In the genomic region with DNA sequence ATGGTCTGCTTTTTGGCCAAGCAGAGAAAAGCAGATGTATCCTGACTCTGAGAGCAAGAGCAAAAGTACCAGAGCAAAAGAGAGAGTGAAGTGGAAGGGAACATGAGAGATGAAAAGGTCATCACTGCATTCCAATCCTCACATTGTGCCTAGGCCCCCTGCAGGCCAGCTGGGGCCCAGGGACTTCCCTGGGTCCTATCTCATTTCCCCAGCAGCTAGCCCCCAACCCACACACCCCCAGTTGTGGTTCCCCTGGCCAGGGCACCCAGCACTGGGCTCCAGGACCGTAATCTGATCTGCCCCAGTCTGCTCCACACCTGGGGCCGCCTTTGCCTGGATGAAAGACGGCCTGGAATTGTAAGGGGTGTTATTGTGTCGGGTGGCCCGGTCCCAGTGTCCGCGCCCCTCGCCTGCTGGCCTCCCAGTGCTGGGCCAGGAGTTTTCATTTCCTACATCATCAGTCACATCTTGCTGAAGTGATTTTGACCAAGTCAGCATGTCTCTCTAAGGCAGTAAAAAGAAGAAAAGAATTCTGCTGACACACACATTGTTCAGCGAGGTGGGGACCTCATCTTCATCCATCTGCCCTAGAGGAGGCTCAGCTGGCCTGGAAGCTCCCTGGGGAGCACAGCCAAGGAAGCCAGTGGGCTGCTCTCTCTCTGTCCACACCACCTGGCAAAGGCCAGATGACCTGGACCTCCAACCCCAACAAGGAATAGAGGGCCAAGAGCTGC, we compare ENCODE assay signal across 28 cellular contexts. TPM values are rescaled to one million over a fixed set of nuclear protein-coding genes. Genes with fewer than 3 reads are reported as not detected.
A peak's percentile ranks its signal among the peaks of the same experiment; 100 is the strongest.
DNase-seq lines count a peak whose midpoint lies in the region; ATAC-seq and TF ChIP-seq lines count a peak whose summit lies in the region.
"Had no signal": no experiment of that assay in that cellular context is flagged by ENCODE, and none has a peak within 500 bp of the region (broad histone marks: within the 10 kb centered on the region; RNA-seq: fewer than 3 reads in every experiment).

No MANE protein-coding gene starts in this region.

- H3K27me3 ChIP-seq in DOHH2 (ENCODE audit: control insufficient read depth, low read length) (no peaks in the 10 kb centered on the region), Loucy (ENCODE audit: insufficient read depth, low read length, poor library complexity, severe bottlenecking) (no peaks in the 10 kb centered on the region), ectodermal cell (ENCODE audit: control insufficient read depth, insufficient read depth, low read length, poor library complexity, severe bottlenecking) (peaks cover 45% of the 10 kb centered on the region), neural progenitor cell (peaks cover 42% of the 10 kb centered on the region)
- H3K27me3 ChIP-seq: SJCRH30, thyroid gland had no signal

- H3F3A ChIP-seq in DOHH2 (ENCODE audit: control insufficient read depth, insufficient read depth) (peaks cover 38% of the 10 kb centered on the region), Loucy (ENCODE audit: low read depth) (no peaks in the 10 kb centered on the region), neural progenitor cell (ENCODE audit: low read depth) (peaks cover 18% of the 10 kb centered on the region)

- H3K36me3 ChIP-seq in DOHH2 (ENCODE audit: control insufficient read depth, low read length) (peaks cover 30% of the 10 kb centered on the region), Loucy (ENCODE audit: insufficient read depth, low read length) (no peaks in the 10 kb centered on the region), ectodermal cell (ENCODE audit: control insufficient read depth, insufficient read depth, low read length) (no peaks in the 10 kb centered on the region), neural progenitor cell (no peaks in the 10 kb centered on the region)
- H3K36me3 ChIP-seq: sigmoid colon, SJCRH30, thyroid gland had no signal

- H3K36me3 Mint-ChIP-seq in neural progenitor cell = no peaks in the 10 kb centered on the region
- H3K36me3 Mint-ChIP-seq: activated naive CD4-positive, alpha-beta T cell treated with anti-CD3 and anti-CD28 coated beads, Interleukin-2, amount 50 U/mL, for 24 hours; T-cell had no signal

- H3K4me2 ChIP-seq in DOHH2 (ENCODE audit: low read length) (peak overlapping the region; percentile 96), Loucy (ENCODE audit: low read depth, low read length, poor library complexity, severe bottlenecking) (no peak overlapping the region), neural progenitor cell (peak overlapping the region; percentile 41)

- H3K27ac Mint-ChIP-seq in neural progenitor cell = peak overlapping the region; percentile 31
- H3K27ac Mint-ChIP-seq: activated CD4-positive, alpha-beta T cell treated with anti-CD3 and anti-CD28 coated beads, Interleukin-2, amount 10 ng/mL, durations not matched to agents 24 days and 14 days; activated naive CD4-positive, alpha-beta T cell treated with anti-CD3 and anti-CD28 coated beads, Interleukin-2, amount 50 U/mL, for 24 hours; activated T-helper 2 cell treated with anti-CD3 and anti-CD28 coated beads, Interferon-gamma antibody, Interleukin-2, Interleukin-4, amounts not matched to agents 10 μg/mL and 5 μg/mL and 100 μg/mL, durations not matched to agents 14 hours and 24 hours and 36 hours; T-cell had no signal

- H3K9me3 Mint-ChIP-seq in neural progenitor cell = no peaks in the 10 kb centered on the region
- H3K9me3 Mint-ChIP-seq: activated CD4-positive, alpha-beta T cell treated with anti-CD3 and anti-CD28 coated beads, Interleukin-2, amount 10 ng/mL, durations not matched to agents 24 days and 14 days; activated naive CD4-positive, alpha-beta T cell treated with anti-CD3 and anti-CD28 coated beads, Interleukin-2, amount 50 U/mL, for 24 hours; activated T-helper 2 cell treated with anti-CD3 and anti-CD28 coated beads, Interferon-gamma antibody, Interleukin-2, Interleukin-4, amounts not matched to agents 10 μg/mL and 5 μg/mL and 100 μg/mL, durations not matched to agents 14 hours and 24 hours and 36 hours; T-cell had no signal

- H3K9me2 ChIP-seq in DOHH2 (replicated peaks; ENCODE audit: control insufficient read depth, low read length) (no peaks in the 10 kb centered on the region), Loucy (replicated peaks; ENCODE audit: low read depth, low read length) (no peaks in the 10 kb centered on the region)

- H3K79me2 ChIP-seq in DOHH2 (ENCODE audit: control insufficient read depth, low read length) (peaks cover 92% of the 10 kb centered on the region), Loucy (ENCODE audit: insufficient read depth, low read length) (no peaks in the 10 kb centered on the region), neural progenitor cell (ENCODE audit: low read depth) (peaks cover 6% of the 10 kb centered on the region)

- 58 to 63% methylated on average over 9 of the region's 9 CpGs for WGBS in ectodermal cell, 2 experiments

- no peaks in the 10 kb centered on the region for H3K9me3 ChIP-seq in DOHH2 (ENCODE audit: control insufficient read depth, insufficient read depth, low read length)
- no peaks in the 10 kb centered on the region for H3K9me3 ChIP-seq in Loucy (ENCODE audit: insufficient read depth, low read depth, low read length)
- no peaks in the 10 kb centered on the region for H3K9me3 ChIP-seq in ectodermal cell (ENCODE audit: control insufficient read depth, low read length)
- H3K9me3 ChIP-seq in neural progenitor cell (ENCODE audit: low read depth) = no peaks in the 10 kb centered on the region
- H3K9me3 ChIP-seq: psoas muscle, sigmoid colon, SJCRH30, thyroid gland had no signal

- peak; percentile 42 for TF ChIP-seq CTCF in DOHH2 (IDR thresholded peaks at IDR 0.05; ENCODE audit: low read depth, low read length, poor library complexity, severe bottlenecking)
- TF ChIP-seq CTCF in Loucy (conservative IDR thresholded peaks at IDR 0.05; ENCODE audit: low read length) = peak; percentile 47
- TF ChIP-seq CTCF in neural progenitor cell (IDR thresholded peaks at IDR 0.05) = peak; percentile 45

- no peak overlapping the region for H2AFZ ChIP-seq in Loucy (ENCODE audit: low read length)
- no peak overlapping the region for H2AFZ ChIP-seq in neural progenitor cell (replicated peaks)

- H3K27ac ChIP-seq in DOHH2 (ENCODE audit: low read depth, low read length) (peak overlapping the region; percentile 94), ectodermal cell (ENCODE audit: insufficient read depth, low read depth, low read length, poor library complexity, severe bottlenecking) (peak overlapping the region; percentile 13), neural progenitor cell (no peak overlapping the region)
- H3K27ac ChIP-seq: psoas muscle, sigmoid colon, SJCRH30, thyroid gland had no signal

- peaks cover 83% of the 10 kb centered on the region for H3K4me1 ChIP-seq in DOHH2 (ENCODE audit: control insufficient read depth, low read length)
- peaks cover 7% of the 10 kb centered on the region for H3K4me1 ChIP-seq in Loucy (ENCODE audit: insufficient read depth, low read length, poor library complexity, severe bottlenecking)
- H3K4me1 ChIP-seq in ectodermal cell (ENCODE audit: control insufficient read depth, insufficient read depth, low read length) = peaks cover 36% of the 10 kb centered on the region
- H3K4me1 ChIP-seq in neural progenitor cell = peaks cover 41% of the 10 kb centered on the region
- H3K4me1 ChIP-seq: psoas muscle had no signal

- peaks cover 70% of the 10 kb centered on the region for H3K4me1 Mint-ChIP-seq in neural progenitor cell
- H3K4me1 Mint-ChIP-seq: activated CD4-positive, alpha-beta T cell treated with anti-CD3 and anti-CD28 coated beads, Interleukin-2, amount 10 ng/mL, durations not matched to agents 24 days and 14 days had no signal

- H3K27me3 Mint-ChIP-seq in neural progenitor cell (ENCODE audit: insufficient read depth, low read depth) = peaks cover 18% of the 10 kb centered on the region

- H4K20me1 ChIP-seq in DOHH2 (ENCODE audit: control insufficient read depth, insufficient read depth, low read depth, low read length) (no peaks in the 10 kb centered on the region), Loucy (ENCODE audit: insufficient read depth, low read length, poor library complexity, severe bottlenecking) (no peaks in the 10 kb centered on the region), neural progenitor cell (ENCODE audit: low read depth) (no peaks in the 10 kb centered on the region)

- H3K4me3 Mint-ChIP-seq in neural progenitor cell = peak overlapping the region; percentile 50
- H3K4me3 Mint-ChIP-seq: activated CD4-positive, alpha-beta T cell treated with anti-CD3 and anti-CD28 coated beads, Interleukin-2, amount 10 ng/mL, durations not matched to agents 24 days and 14 days; activated naive CD4-positive, alpha-beta T cell treated with anti-CD3 and anti-CD28 coated beads, Interleukin-2, amount 50 U/mL, for 24 hours; T-cell had no signal

- H3K9ac ChIP-seq in Loucy (ENCODE audit: low read depth, low read length, poor library complexity, severe bottlenecking) (no peak overlapping the region), neural progenitor cell (no peak overlapping the region)

- H3K4me3 ChIP-seq in DOHH2 (ENCODE audit: low read length) = peak overlapping the region; percentile 86
- no peak overlapping the region for H3K4me3 ChIP-seq in Loucy (ENCODE audit: low read length, poor library complexity, severe bottlenecking)
- H3K4me3 ChIP-seq in ectodermal cell (ENCODE audit: insufficient read depth, low read depth, low read length) = no peak overlapping the region
- no peak overlapping the region for H3K4me3 ChIP-seq in neural progenitor cell
- H3K4me3 ChIP-seq: psoas muscle, sigmoid colon, SJCRH30, thyroid gland had no signal

- no peak for ATAC-seq in GM18870 (IDR thresholded peaks at IDR 0.05; ENCODE audit: unreplicated experiment)
- ATAC-seq in GM18861 (IDR thresholded peaks at IDR 0.05; ENCODE audit: unreplicated experiment) = no peak
- no peak for ATAC-seq in GM21528 (IDR thresholded peaks at IDR 0.05; ENCODE audit: low FRiP score, unreplicated experiment)
- ATAC-seq: left ventricle myocardium superior, psoas muscle, T-cell had no signal

- peak; percentile 44 for DNase-seq in neural progenitor cell (ENCODE audit: low spot score)
- DNase-seq: activated CD4-positive, alpha-beta T cell treated with anti-CD3 and anti-CD28 coated beads, Interleukin-2, amount 10 ng/mL, durations not matched to agents 24 days and 14 days; activated CD8-positive, alpha-beta memory T cell treated with anti-CD3 and anti-CD28 coated beads for 24 hours; activated T-cell treated with anti-CD3 and anti-CD28 coated beads for 4 hours; DMS79; GOT3; hypothalamus; Karpas-422; left ventricle myocardium superior; NCI-H2107; nucleus accumbens; psoas muscle; sigmoid colon; SJCRH30; stimulated activated CD4-positive, alpha-beta T cell treated with anti-CD3 and anti-CD28 coated beads, Interleukin-12 subunit alpha, Interleukin-12 subunit beta, amount 100 ng/mL, for 4 hours; stimulated activated CD4-positive, alpha-beta T cell treated with anti-CD3 and anti-CD28 coated beads, Interleukin-4, amount 100 ng/mL, for 1 hour; T-cell; thyroid gland had no signal

RNA-seq across cellular contexts. Expression of a gene that starts 3.9 kb away (rescaled TPM):
- 24.1 TPM for polyA plus RNA-seq in ectodermal cell (2013, experiment 1 of 4)
- polyA plus RNA-seq in ectodermal cell (2013, experiment 2 of 4) = 23.1 TPM
- 21.6 TPM for polyA plus RNA-seq in ectodermal cell (2013, experiment 3 of 4)
- polyA plus RNA-seq in ectodermal cell (2013, experiment 4 of 4) = 23.3 TPM
- 11.2 and 31.1 TPM in 2 replicates for total RNA-seq in neural progenitor cell (ENCODE audit: low replicate concordance)
- total RNA-seq: activated T-helper 2 cell treated with anti-CD3 and anti-CD28 coated beads, Interferon-gamma antibody, Interleukin-2, Interleukin-4, amounts not matched to agents 10 μg/mL and 5 μg/mL and 100 μg/mL, durations not matched to agents 14 hours and 24 hours and 36 hours; bronchial epithelial cell; psoas muscle; T-cell had no signal
- polyA plus RNA-seq: BJ had no signal

RNA-seq across cellular contexts. Expression of a gene that starts 59.2 kb away (rescaled TPM):
- polyA plus RNA-seq in ectodermal cell (2013, experiment 1 of 4) = not detected
- polyA plus RNA-seq in ectodermal cell (2013, experiment 2 of 4) = not detected
- not detected for polyA plus RNA-seq in ectodermal cell (2013, experiment 3 of 4)
- polyA plus RNA-seq in ectodermal cell (2013, experiment 4 of 4) = not detected
- total RNA-seq in neural progenitor cell (ENCODE audit: low replicate concordance) = not detected in 2 replicates
- total RNA-seq: activated CD4-positive, alpha-beta T cell treated with anti-CD3 and anti-CD28 coated beads, Interleukin-2, amount 10 ng/mL, durations not matched to agents 24 days and 14 days; activated T-helper 2 cell treated with anti-CD3 and anti-CD28 coated beads, Interferon-gamma antibody, Interleukin-2, Interleukin-4, amounts not matched to agents 10 μg/mL and 5 μg/mL and 100 μg/mL, durations not matched to agents 14 hours and 24 hours and 36 hours; bronchial epithelial cell; left ventricle myocardium superior; psoas muscle; sigmoid colon; SJCRH30; T-cell; thyroid gland had no signal
- polyA plus RNA-seq: BJ, psoas muscle, sigmoid colon had no signal
